ENCODE assay signal across 1 cellular context in the genomic region with DNA sequence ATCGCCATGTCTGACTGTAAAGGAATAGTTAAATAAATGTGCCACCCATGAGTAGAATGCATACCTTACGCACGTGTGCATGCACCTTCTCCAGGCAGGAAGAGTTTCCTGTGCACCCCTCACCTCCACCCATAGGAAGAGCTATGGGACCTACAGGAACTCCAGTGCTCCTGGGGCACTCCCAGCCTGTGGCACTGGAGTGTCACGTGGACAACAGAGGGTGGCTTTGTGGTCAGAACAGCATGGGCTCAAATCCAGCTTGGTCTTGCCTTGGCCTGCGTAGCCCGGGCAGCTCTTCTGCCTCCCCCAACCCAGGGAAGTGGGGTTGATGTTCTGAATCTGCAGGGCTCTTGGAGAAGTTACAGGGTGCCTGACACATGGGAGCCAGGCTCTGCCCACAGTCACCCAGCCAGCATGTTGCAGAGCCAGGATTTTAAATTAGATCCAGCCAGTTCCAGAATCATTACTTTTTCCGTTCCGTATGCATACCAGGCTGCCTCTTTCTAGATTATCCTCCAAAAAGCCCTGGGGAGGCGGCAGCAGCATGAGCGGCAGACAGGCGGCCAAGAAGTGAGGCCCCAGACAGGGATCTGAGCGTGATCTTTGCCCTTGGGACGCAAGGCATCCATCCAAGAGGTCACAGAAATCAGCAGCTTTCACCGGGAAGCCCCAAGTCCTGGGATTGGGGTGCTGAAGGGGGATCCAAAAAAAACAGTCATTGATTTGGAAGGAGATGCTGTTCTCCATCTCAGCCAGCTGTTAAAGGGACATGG.
TF ChIP-seq lines count a peak whose summit lies in the region.

No MANE protein-coding gene starts in this region.

TF ChIP-seq in HepG2, 621 proteins besides CTCF, POLR2A, EP300 and RAD21 (continued from another document and continues in another):
- TF ChIP-seq POGK (CRISPR knock-in tag; conservative IDR thresholded peaks at IDR 0.05) (no peak), IRF2 (CRISPR knock-in tag; IDR thresholded peaks at IDR 0.05) (peak; percentile 19; the same call in 1 of the 2 replicates), ZNF20 (CRISPR knock-in tag; IDR thresholded peaks at IDR 0.05) (no peak), ZNF382 (CRISPR knock-in tag; IDR thresholded peaks at IDR 0.05; ENCODE audit: borderline replicate concordance) (no peak), PRDM10 (CRISPR knock-in tag; IDR thresholded peaks at IDR 0.05; ENCODE audit: low read depth) (0 out of 2 replicates have a peak, but pooled peaks have one; percentile 51), BCL3 (CRISPR knock-in tag; IDR thresholded peaks at IDR 0.05) (peak; percentile 4; the same call in 1 of the 2 replicates), HNF4A (CRISPR knock-in tag; IDR thresholded peaks at IDR 0.05) (peak; percentile 73), NONO (IDR thresholded peaks at IDR 0.05) (no peak), NONO (CRISPR knock-in tag; conservative IDR thresholded peaks at IDR 0.05) (no peak), FLYWCH1 (CRISPR knock-in tag; IDR thresholded peaks at IDR 0.05) (no peak), ASH2L (IDR thresholded peaks at IDR 0.05; ENCODE audit: insufficient read length, low read depth, low read length) (peak; percentile 66), KDM5B (CRISPR knock-in tag; IDR thresholded peaks at IDR 0.05; ENCODE audit: borderline replicate concordance) (no peak), KLF12 (CRISPR knock-in tag; IDR thresholded peaks at IDR 0.05; ENCODE audit: borderline replicate concordance) (no peak), SAP130 (CRISPR knock-in tag; IDR thresholded peaks at IDR 0.05; ENCODE audit: low read depth) (0 out of 2 replicates have a peak, but pooled peaks have one; percentile 34), POGZ (CRISPR knock-in tag; IDR thresholded peaks at IDR 0.05) (no peak; the same call in 1 of the 2 replicates), SSRP1 (CRISPR knock-in tag; IDR thresholded peaks at IDR 0.05) (no peak), CHD2 (IDR thresholded peaks at IDR 0.05; ENCODE audit: low read depth, low read length) (no peak), PRMT3 (CRISPR knock-in tag; IDR thresholded peaks at IDR 0.05; ENCODE audit: borderline replicate concordance, low read depth) (no peak; the same call in 1 of the 2 replicates), POLR2AphosphoS2 (IDR thresholded peaks at IDR 0.05; ENCODE audit: low read depth, low read length) (no peak), GABPB1 (CRISPR knock-in tag; IDR thresholded peaks at IDR 0.05) (peak; percentile 17; the same call in 1 of the 2 replicates), CCDC6 (CRISPR knock-in tag; IDR thresholded peaks at IDR 0.05) (no peak; the same call in 1 of the 2 replicates), MXD1 (CRISPR knock-in tag; IDR thresholded peaks at IDR 0.05) (no peak), ZBTB4 (CRISPR knock-in tag; IDR thresholded peaks at IDR 0.05; ENCODE audit: borderline replicate concordance) (peak; percentile 72; the same call in 1 of the 2 replicates), MIER2 (CRISPR knock-in tag; IDR thresholded peaks at IDR 0.05) (0 out of 2 replicates have a peak, but pooled peaks have one; percentile 24)
- TF ChIP-seq, protein P1, sequence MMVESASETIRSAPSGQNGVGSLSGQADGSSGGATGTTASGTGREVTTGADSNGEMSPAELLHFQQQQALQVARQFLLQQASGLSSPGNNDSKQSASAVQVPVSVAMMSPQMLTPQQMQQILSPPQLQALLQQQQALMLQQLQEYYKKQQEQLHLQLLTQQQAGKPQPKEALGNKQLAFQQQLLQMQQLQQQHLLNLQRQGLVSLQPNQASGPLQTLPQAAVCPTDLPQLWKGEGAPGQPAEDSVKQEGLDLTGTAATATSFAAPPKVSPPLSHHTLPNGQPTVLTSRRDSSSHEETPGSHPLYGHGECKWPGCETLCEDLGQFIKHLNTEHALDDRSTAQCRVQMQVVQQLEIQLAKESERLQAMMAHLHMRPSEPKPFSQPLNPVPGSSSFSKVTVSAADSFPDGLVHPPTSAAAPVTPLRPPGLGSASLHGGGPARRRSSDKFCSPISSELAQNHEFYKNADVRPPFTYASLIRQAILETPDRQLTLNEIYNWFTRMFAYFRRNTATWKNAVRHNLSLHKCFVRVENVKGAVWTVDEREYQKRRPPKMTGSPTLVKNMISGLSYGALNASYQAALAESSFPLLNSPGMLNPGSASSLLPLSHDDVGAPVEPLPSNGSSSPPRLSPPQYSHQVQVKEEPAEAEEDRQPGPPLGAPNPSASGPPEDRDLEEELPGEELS (CRISPR knock-in tag; IDR thresholded peaks at IDR 0.05) = no peak
- TF ChIP-seq, protein P2, sequence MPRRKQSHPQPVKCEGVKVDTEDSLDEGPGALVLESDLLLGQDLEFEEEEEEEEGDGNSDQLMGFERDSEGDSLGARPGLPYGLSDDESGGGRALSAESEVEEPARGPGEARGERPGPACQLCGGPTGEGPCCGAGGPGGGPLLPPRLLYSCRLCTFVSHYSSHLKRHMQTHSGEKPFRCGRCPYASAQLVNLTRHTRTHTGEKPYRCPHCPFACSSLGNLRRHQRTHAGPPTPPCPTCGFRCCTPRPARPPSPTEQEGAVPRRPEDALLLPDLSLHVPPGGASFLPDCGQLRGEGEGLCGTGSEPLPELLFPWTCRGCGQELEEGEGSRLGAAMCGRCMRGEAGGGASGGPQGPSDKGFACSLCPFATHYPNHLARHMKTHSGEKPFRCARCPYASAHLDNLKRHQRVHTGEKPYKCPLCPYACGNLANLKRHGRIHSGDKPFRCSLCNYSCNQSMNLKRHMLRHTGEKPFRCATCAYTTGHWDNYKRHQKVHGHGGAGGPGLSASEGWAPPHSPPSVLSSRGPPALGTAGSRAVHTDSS (CRISPR knock-in tag; conservative IDR thresholded peaks at IDR 0.05) = no peak
- TF ChIP-seq, protein P3, sequence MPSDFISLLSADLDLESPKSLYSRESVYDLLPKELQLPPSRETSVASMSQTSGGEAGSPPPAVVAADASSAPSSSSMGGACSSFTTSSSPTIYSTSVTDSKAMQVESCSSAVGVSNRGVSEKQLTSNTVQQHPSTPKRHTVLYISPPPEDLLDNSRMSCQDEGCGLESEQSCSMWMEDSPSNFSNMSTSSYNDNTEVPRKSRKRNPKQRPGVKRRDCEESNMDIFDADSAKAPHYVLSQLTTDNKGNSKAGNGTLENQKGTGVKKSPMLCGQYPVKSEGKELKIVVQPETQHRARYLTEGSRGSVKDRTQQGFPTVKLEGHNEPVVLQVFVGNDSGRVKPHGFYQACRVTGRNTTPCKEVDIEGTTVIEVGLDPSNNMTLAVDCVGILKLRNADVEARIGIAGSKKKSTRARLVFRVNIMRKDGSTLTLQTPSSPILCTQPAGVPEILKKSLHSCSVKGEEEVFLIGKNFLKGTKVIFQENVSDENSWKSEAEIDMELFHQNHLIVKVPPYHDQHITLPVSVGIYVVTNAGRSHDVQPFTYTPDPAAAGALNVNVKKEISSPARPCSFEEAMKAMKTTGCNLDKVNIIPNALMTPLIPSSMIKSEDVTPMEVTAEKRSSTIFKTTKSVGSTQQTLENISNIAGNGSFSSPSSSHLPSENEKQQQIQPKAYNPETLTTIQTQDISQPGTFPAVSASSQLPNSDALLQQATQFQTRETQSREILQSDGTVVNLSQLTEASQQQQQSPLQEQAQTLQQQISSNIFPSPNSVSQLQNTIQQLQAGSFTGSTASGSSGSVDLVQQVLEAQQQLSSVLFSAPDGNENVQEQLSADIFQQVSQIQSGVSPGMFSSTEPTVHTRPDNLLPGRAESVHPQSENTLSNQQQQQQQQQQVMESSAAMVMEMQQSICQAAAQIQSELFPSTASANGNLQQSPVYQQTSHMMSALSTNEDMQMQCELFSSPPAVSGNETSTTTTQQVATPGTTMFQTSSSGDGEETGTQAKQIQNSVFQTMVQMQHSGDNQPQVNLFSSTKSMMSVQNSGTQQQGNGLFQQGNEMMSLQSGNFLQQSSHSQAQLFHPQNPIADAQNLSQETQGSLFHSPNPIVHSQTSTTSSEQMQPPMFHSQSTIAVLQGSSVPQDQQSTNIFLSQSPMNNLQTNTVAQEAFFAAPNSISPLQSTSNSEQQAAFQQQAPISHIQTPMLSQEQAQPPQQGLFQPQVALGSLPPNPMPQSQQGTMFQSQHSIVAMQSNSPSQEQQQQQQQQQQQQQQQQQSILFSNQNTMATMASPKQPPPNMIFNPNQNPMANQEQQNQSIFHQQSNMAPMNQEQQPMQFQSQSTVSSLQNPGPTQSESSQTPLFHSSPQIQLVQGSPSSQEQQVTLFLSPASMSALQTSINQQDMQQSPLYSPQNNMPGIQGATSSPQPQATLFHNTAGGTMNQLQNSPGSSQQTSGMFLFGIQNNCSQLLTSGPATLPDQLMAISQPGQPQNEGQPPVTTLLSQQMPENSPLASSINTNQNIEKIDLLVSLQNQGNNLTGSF (CRISPR knock-in tag; IDR thresholded peaks at IDR 0.05) = no peak; the same call in 1 of the 2 replicates
- TF ChIP-seq, protein P4, sequence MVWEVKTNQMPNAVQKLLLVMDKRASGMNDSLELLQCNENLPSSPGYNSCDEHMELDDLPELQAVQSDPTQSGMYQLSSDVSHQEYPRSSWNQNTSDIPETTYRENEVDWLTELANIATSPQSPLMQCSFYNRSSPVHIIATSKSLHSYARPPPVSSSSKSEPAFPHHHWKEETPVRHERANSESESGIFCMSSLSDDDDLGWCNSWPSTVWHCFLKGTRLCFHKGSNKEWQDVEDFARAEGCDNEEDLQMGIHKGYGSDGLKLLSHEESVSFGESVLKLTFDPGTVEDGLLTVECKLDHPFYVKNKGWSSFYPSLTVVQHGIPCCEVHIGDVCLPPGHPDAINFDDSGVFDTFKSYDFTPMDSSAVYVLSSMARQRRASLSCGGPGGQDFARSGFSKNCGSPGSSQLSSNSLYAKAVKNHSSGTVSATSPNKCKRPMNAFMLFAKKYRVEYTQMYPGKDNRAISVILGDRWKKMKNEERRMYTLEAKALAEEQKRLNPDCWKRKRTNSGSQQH (CRISPR knock-in tag; IDR thresholded peaks at IDR 0.05; ENCODE audit: low read depth) = no peak
